8 cellular contexts compared by ENCODE assay signal in the genomic region with DNA sequence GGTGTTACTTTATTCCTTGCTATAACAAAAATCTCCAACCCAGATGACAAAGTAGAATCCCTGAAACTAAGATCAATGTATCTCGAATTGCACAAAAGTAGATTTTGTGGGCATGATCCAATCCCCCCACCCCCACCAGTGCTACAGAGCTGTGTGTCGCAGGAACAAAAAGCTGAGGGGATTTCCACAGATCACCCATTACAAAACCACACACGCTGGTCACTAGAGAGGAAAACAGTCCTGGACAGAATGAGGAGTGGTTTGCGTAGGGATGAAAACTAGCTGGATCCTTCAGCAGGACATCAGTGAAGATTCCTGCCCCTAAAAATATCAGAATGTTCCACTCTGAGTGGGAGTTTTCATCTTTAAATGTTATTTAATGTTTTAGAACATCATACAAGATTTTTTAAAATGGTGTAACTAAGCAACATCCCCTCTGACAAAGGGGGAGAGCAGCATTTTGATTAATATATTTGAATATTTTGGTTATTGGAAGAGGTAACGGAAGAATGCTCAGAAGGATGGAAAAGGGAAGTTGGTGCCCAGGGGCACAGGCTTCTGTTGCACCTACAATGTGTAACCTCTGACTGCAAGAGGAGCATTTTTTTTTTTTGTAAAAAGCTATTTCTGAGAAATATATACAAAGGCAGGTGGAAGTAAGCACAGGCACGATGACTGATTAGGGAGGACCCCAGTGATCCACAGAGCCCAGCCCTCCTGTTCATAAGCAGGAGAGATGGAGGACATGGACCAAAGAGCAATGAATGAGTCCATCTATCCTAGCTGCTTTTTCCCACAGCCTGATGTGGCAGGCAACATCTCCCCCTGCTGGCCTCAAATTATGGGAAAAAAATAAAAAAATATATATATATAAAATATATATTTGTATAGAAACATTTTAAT.
DNase-seq lines count a peak whose midpoint lies in the region; ATAC-seq and TF ChIP-seq lines count a peak whose summit lies in the region.

No MANE protein-coding gene starts in this region.

- H3K36me3 Mint-ChIP-seq in activated CD4-positive, alpha-beta memory T cell treated with anti-CD3 and anti-CD28 coated beads, Interleukin-2, amount 10 ng/mL, durations not matched to agents 7 days and 5 days (ENCODE audit: low read depth) = no peaks in the 10 kb centered on the region

- peaks cover 4% of the 10 kb centered on the region for H3K4me1 Mint-ChIP-seq in activated CD4-positive, alpha-beta memory T cell treated with anti-CD3 and anti-CD28 coated beads, Interleukin-2, amount 10 ng/mL, durations not matched to agents 7 days and 5 days

- POLR2A ChIA-PET in activated CD4-positive, alpha-beta memory T cell treated with anti-CD3 and anti-CD28 coated beads, Interleukin-2, amount 10 ng/mL, durations not matched to agents 7 days and 5 days (lab: Charles Lee) = interaction anchor here (0.9 to 2.3 kb wide), 5 partner anchors 42 to 270 kb away, joined by 3 to 7 read pairs (median 4); no protein-coding TSS in a partner anchor

- H3K36me3 ChIP-seq in GM06990 (ENCODE audit: control insufficient read depth, insufficient read depth, low read length) = peaks cover 6% of the 10 kb centered on the region; the same call in 1 of the 2 replicates

- H3K27ac Mint-ChIP-seq in activated CD4-positive, alpha-beta memory T cell treated with anti-CD3 and anti-CD28 coated beads, Interleukin-2, amount 10 ng/mL, durations not matched to agents 7 days and 5 days = no peak overlapping the region

- CTCF ChIA-PET in activated CD4-positive, alpha-beta memory T cell treated with anti-CD3 and anti-CD28 coated beads, Interleukin-2, amount 10 ng/mL, durations not matched to agents 7 days and 5 days (lab: Charles Lee) = interaction anchor here (0.6 to 6.3 kb wide), 38 partner anchors 9 to 269 kb away, joined by 3 to 164 read pairs (median 4); partner anchors contain the start of gene DNAH7

- ATAC-seq in GM19397 (IDR thresholded peaks at IDR 0.05; ENCODE audit: unreplicated experiment) = no peak

- H3K9me3 Mint-ChIP-seq in activated CD4-positive, alpha-beta memory T cell treated with anti-CD3 and anti-CD28 coated beads, Interleukin-2, amount 10 ng/mL, durations not matched to agents 7 days and 5 days = no peaks in the 10 kb centered on the region

- DNase-seq in A172 (ENCODE audit: low spot score) = peak; percentile 29
- no peak for DNase-seq in GM06990 (ENCODE audit: extremely low read depth, insufficient read length)
- DNase-seq in NAMALWA (ENCODE audit: low spot score) = peak; percentile 43
- peak; percentile 23 for DNase-seq in activated CD4-positive, alpha-beta memory T cell treated with anti-CD3 and anti-CD28 coated beads, Interleukin-2, amount 10 ng/mL, durations not matched to agents 7 days and 5 days
- DNase-seq in foreskin fibroblast = peak in 1 of 2 donors; percentile 66
- peak; percentile 4 for DNase-seq in stimulated activated CD4-positive, alpha-beta T cell treated with anti-CD3 and anti-CD28 coated beads, Interleukin-2, amount 100 ng/mL, for 4 hours (ENCODE audit: low read depth)
- no peak for DNase-seq in islet precursor cell

- peaks cover 9% of the 10 kb centered on the region for H3K27me3 Mint-ChIP-seq in activated CD4-positive, alpha-beta memory T cell treated with anti-CD3 and anti-CD28 coated beads, Interleukin-2, amount 10 ng/mL, durations not matched to agents 7 days and 5 days

- TF ChIP-seq CTCF in GM06990 (IDR thresholded peaks at IDR 0.05; ENCODE audit: insufficient read depth, low read length, poor library complexity, severe bottlenecking) (peak; percentile 53), foreskin fibroblast (IDR thresholded peaks at IDR 0.05; ENCODE audit: low read depth, low read length) (peak; percentile 32)

- H3K4me3 Mint-ChIP-seq in activated CD4-positive, alpha-beta memory T cell treated with anti-CD3 and anti-CD28 coated beads, Interleukin-2, amount 10 ng/mL, durations not matched to agents 7 days and 5 days = no peak overlapping the region

- H3K27me3 ChIP-seq in GM06990 (replicated peaks; ENCODE audit: control insufficient read depth, insufficient read depth, low read length) = no peaks in the 10 kb centered on the region

- H3K4me3 ChIP-seq in GM06990 (replicated peaks; ENCODE audit: low read depth, low read length) (no peak overlapping the region), foreskin fibroblast (ENCODE audit: low read depth in 1 of 2, low read length in 2 of 2) (no peak overlapping the region)

Comparison
In these comparisons a context has a peak if more than half of its experiments do, and no peak if none do; other contexts are left out.
1. DNase-seq: peak in A172 (single experiment), NAMALWA (single experiment), activated CD4-positive, alpha-beta memory T cell treated with anti-CD3 and anti-CD28 coated beads, Interleukin-2, amount 10 ng/mL, durations not matched to agents 7 days and 5 days (single experiment) and stimulated activated CD4-positive, alpha-beta T cell treated with anti-CD3 and anti-CD28 coated beads, Interleukin-2, amount 100 ng/mL, for 4 hours (single experiment); none in GM06990 (single experiment) and islet precursor cell (single experiment).